In the genomic region with DNA sequence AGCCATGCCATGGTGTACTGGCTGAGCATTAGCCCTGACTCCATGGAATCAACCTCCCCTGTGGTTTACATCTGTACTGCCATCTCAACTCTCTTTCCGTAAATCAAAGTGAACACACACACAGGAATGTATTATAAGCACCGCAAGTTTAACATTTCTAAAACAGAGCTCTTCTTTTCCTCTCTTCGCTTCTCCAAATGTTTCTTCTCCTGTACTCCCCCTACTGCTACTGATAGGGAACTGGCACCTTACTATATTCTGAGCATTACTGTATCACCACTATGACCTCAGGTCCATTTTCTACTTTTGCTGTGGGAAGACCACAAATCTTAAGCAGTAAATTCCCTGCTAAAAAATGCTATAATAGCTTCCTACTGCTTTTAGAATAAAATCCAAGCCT, we compare ENCODE assay signal across 12 cellular contexts.
DNase-seq lines count a peak whose midpoint lies in the region; ATAC-seq, FAIRE-seq and TF ChIP-seq lines count a peak whose summit lies in the region.
"Had no signal": no experiment of that assay in that cellular context is flagged by ENCODE, and none has a peak within 500 bp of the region (broad histone marks: within the 10 kb centered on the region; RNA-seq: fewer than 3 reads in every experiment).

No MANE protein-coding gene starts in this region.

- no peak overlapping the region for H3K9ac ChIP-seq in SK-N-SH
- no peak overlapping the region for H3K9ac ChIP-seq in kidney (ENCODE audit: low read length in 2 of 2)

- no peaks in the 10 kb centered on the region for H3K9me3 Mint-ChIP-seq in nephron

- H3K36me3 ChIP-seq in SK-N-SH (replicated peaks in 1 of 2; ENCODE audit: control insufficient read depth in 1 of 2, insufficient read depth in 2 of 2, low read length in 1 of 2), result no peaks in the 10 kb centered on the region
- H3K36me3 ChIP-seq in kidney (ENCODE audit: control insufficient read depth in 1 of 2, insufficient read depth in 2 of 2, low read length in 2 of 2), result no peaks in the 10 kb centered on the region
- no peaks in the 10 kb centered on the region for H3K36me3 ChIP-seq in esophagus squamous epithelium

- TF ChIP-seq EP300 in SK-N-SH (IDR thresholded peaks at IDR 0.05; ENCODE audit: borderline replicate concordance in 1 of 2, low read depth in 1 of 2, low read length in 1 of 2), result no peak

- CTCF ChIA-PET in SK-N-SH (lab: Yijun Ruan, JAX), result interaction anchor here (0.9 to 1.4 kb wide), 3 partner anchors 14 to 431 kb away, joined by 3 to 4 read pairs (median 4); no protein-coding TSS in a partner anchor

- no peak for TF ChIP-seq RAD21 in SK-N-SH (IDR thresholded peaks at IDR 0.05; ENCODE audit: low read length)

- H3K4me3 ChIP-seq in SK-N-SH (ENCODE audit: low read depth in 2 of 2, low read length in 1 of 2) (no peak overlapping the region), kidney (ENCODE audit: low read length in 2 of 2) (no peak overlapping the region), esophagus squamous epithelium (no peak overlapping the region)

- peaks cover 9% of the 10 kb centered on the region for H3K27me3 Mint-ChIP-seq in nephron (ENCODE audit: low read depth)

- no peaks in the 10 kb centered on the region for H3K79me2 ChIP-seq in SK-N-SH (ENCODE audit: insufficient read depth)

- TF ChIP-seq CTCF in SK-N-SH (IDR thresholded peaks at IDR 0.05), result peak; percentile 39
- peak; percentile 17 to 36 (median 29) for TF ChIP-seq CTCF in nephron (IDR thresholded peaks at IDR 0.05; ENCODE audit: unreplicated experiment in 3 of 3)
- TF ChIP-seq CTCF in kidney (IDR thresholded peaks at IDR 0.05; ENCODE audit: borderline replicate concordance, extremely low read depth, insufficient read depth), result no peak
- TF ChIP-seq CTCF in esophagus squamous epithelium (IDR thresholded peaks at IDR 0.05), result no peak

- ATAC-seq in GM18511 (IDR thresholded peaks at IDR 0.05; ENCODE audit: unreplicated experiment) (peak; percentile 47), HG02885 (IDR thresholded peaks at IDR 0.05; ENCODE audit: poor library complexity, unreplicated experiment) (peak; percentile 52)
- ATAC-seq: activated CD4-positive, CD25-positive, alpha-beta regulatory T cell treated with anti-CD3 and anti-CD28 coated beads, Interleukin-2, amount 50 U/mL, for 24 hours had no signal

- no peaks in the 10 kb centered on the region for H3K9me2 ChIP-seq in SK-N-SH

- H3K27ac ChIP-seq in SK-N-SH (ENCODE audit: low read depth in 2 of 2, low read length in 1 of 2) (no peak overlapping the region), kidney (ENCODE audit: low read depth in 2 of 2, low read length in 2 of 2) (no peak overlapping the region), esophagus squamous epithelium (no peak overlapping the region)

- H3K9me3 ChIP-seq in SK-N-SH (no peaks in the 10 kb centered on the region), kidney (ENCODE audit: control insufficient read depth in 1 of 2, low read length in 2 of 2) (no peaks in the 10 kb centered on the region), esophagus squamous epithelium (no peaks in the 10 kb centered on the region)

- no peak for FAIRE-seq in kidney (lab: Jason Lieb, UNC)
- FAIRE-seq: colon had no signal

- H3K27me3 ChIP-seq in SK-N-SH (ENCODE audit: insufficient read depth) (no peaks in the 10 kb centered on the region; the same call in 1 of the 2 replicates), esophagus squamous epithelium (no peaks in the 10 kb centered on the region)

- H3K4me1 ChIP-seq in SK-N-SH (ENCODE audit: control insufficient read depth in 1 of 2, insufficient read depth in 2 of 2, low read depth in 1 of 2, low read length in 1 of 2), result no peaks in the 10 kb centered on the region
- H3K4me1 ChIP-seq in kidney (ENCODE audit: control insufficient read depth in 1 of 2, insufficient read depth in 1 of 2, low read depth in 1 of 2, low read length in 2 of 2), result no peaks in the 10 kb centered on the region
- no peaks in the 10 kb centered on the region for H3K4me1 ChIP-seq in esophagus squamous epithelium

- TF ChIP-seq POLR2A in esophagus squamous epithelium (IDR thresholded peaks at IDR 0.05), result no peak

- H4K20me1 ChIP-seq in SK-N-SH (ENCODE audit: insufficient read depth), result no peaks in the 10 kb centered on the region

- intact Hi-C loops in kidney (cut with DNase I), result no loop called here
- intact Hi-C loops in esophagus squamous epithelium (cut with DNase I), result no loop called here

- no peaks in the 10 kb centered on the region for H3F3A ChIP-seq in SK-N-SH (replicated peaks; ENCODE audit: insufficient read depth)

- H3K4me3 Mint-ChIP-seq in nephron, result no peak overlapping the region

- DNase-seq in SK-N-SH (no peak), kidney (no peak), esophagus squamous epithelium (lab: John Stamatoyannopoulos, UW) (no peak), amygdala (lab: John Stamatoyannopoulos, UW) (no peak)
- no peak for DNase-seq in stimulated activated naive CD4-positive, alpha-beta T cell (lab: John Stamatoyannopoulos, UW)
- DNase-seq: NCI-H1105; stimulated activated CD4-positive, alpha-beta T cell treated with anti-CD3 and anti-CD28 coated beads, Interleukin-2, amount 100 ng/mL, for 24 hours had no signal

- H3K36me3 Mint-ChIP-seq in nephron (ENCODE audit: low read depth), result no peaks in the 10 kb centered on the region

- 0 out of 2 replicates have a peak overlapping the region, but pooled peaks have one; percentile 31 for H2AFZ ChIP-seq in SK-N-SH (ENCODE audit: low read depth)

- H3K4me1 Mint-ChIP-seq in nephron, result no peaks in the 10 kb centered on the region

- H3K27ac Mint-ChIP-seq in nephron, result no peak overlapping the region

- POLR2A ChIA-PET in SK-N-SH (lab: Yijun Ruan, JAX), result no interaction called here

- WGBS in SK-N-SH (ENCODE audit: low lambda C conversion rate), result 9% methylated on average over 3 of the region's 3 CpGs
- 66 to 71% methylated on average over 3 of the region's 3 CpGs for WGBS in esophagus squamous epithelium, 2 donors

- no peak overlapping the region for H3K4me2 ChIP-seq in SK-N-SH

TF ChIP-seq in SK-N-SH, 30 proteins besides CTCF, POLR2A, EP300 and RAD21:
- TF ChIP-seq FOXJ3 (CRISPR knock-in tag; IDR thresholded peaks at IDR 0.05) (no peak), JUND (IDR thresholded peaks at IDR 0.05) (no peak), CHD2 (IDR thresholded peaks at IDR 0.05; ENCODE audit: low read length, partially characterized antibody) (no peak), SMC3 (IDR thresholded peaks at IDR 0.05; ENCODE audit: low read depth, low read length) (no peak), TCF12 (IDR thresholded peaks at IDR 0.05) (no peak), TEAD4 (IDR thresholded peaks at IDR 0.05; ENCODE audit: borderline replicate concordance, insufficient read depth) (no peak), FOSL2 (IDR thresholded peaks at IDR 0.05; ENCODE audit: borderline replicate concordance, low read depth) (no peak), RFX5 (IDR thresholded peaks at IDR 0.05; ENCODE audit: low read length) (no peak), GATA2 (CRISPR knock-in tag; IDR thresholded peaks at IDR 0.05) (no peak), TAF1 (IDR thresholded peaks at IDR 0.05; ENCODE audit: borderline replicate concordance, low read depth, low read length) (no peak), RXRA (IDR thresholded peaks at IDR 0.05; ENCODE audit: borderline replicate concordance, low read depth) (no peak), YY1 (IDR thresholded peaks at IDR 0.05; ENCODE audit: low read depth) (no peak), FOXM1 (IDR thresholded peaks at IDR 0.05; ENCODE audit: low read depth) (no peak), MEF2A (IDR thresholded peaks at IDR 0.05; ENCODE audit: borderline replicate concordance, low read depth) (no peak)
- TF ChIP-seq, protein P1, sequence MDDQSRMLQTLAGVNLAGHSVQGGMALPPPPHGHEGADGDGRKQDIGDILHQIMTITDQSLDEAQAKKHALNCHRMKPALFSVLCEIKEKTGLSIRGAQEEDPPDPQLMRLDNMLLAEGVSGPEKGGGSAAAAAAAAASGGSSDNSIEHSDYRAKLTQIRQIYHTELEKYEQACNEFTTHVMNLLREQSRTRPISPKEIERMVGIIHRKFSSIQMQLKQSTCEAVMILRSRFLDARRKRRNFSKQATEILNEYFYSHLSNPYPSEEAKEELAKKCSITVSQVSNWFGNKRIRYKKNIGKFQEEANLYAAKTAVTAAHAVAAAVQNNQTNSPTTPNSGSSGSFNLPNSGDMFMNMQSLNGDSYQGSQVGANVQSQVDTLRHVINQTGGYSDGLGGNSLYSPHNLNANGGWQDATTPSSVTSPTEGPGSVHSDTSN (IDR thresholded peaks at IDR 0.05), result no peak
- TF ChIP-seq, protein P2, sequence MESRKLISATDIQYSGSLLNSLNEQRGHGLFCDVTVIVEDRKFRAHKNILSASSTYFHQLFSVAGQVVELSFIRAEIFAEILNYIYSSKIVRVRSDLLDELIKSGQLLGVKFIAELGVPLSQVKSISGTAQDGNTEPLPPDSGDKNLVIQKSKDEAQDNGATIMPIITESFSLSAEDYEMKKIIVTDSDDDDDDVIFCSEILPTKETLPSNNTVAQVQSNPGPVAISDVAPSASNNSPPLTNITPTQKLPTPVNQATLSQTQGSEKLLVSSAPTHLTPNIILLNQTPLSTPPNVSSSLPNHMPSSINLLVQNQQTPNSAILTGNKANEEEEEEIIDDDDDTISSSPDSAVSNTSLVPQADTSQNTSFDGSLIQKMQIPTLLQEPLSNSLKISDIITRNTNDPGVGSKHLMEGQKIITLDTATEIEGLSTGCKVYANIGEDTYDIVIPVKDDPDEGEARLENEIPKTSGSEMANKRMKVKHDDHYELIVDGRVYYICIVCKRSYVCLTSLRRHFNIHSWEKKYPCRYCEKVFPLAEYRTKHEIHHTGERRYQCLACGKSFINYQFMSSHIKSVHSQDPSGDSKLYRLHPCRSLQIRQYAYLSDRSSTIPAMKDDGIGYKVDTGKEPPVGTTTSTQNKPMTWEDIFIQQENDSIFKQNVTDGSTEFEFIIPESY (IDR thresholded peaks at IDR 0.05; ENCODE audit: borderline replicate concordance, low read depth), result no peak

Comparison
In these comparisons a context has a peak if more than half of its experiments do, and no peak if none do; other contexts are left out.
1. CTCF ChIP-seq: peak in SK-N-SH (single experiment) and nephron (3 of 3); none in kidney (single experiment) and esophagus squamous epithelium (0 of 6).